2 cellular contexts compared by ENCODE assay signal in the genomic region with DNA sequence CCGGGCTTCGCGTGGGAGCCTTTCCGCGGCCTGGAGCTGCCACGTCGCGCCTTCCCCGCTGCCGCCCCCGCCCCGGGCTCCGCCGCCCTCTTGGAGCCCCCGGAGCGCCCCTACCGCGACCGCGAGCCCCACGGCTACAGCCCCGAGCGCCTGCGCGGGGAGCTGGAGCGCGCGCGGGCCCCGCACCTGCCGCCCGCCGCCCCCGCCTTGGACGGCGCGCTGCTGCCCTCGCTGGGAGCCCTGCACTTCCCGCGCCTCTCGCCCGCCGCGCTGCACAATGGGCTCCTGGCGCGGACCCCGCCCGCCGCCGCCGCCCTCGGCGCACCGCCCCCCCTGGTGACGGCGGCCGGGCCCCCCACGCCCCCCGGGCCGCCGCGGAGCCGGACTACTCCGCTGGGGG.
TF ChIP-seq lines count a peak whose summit lies in the region.

No MANE protein-coding gene starts in this region.

TF ChIP-seq in GM23338, 12 proteins besides CTCF, POLR2A, EP300 and RAD21:
- TF ChIP-seq, protein P1, sequence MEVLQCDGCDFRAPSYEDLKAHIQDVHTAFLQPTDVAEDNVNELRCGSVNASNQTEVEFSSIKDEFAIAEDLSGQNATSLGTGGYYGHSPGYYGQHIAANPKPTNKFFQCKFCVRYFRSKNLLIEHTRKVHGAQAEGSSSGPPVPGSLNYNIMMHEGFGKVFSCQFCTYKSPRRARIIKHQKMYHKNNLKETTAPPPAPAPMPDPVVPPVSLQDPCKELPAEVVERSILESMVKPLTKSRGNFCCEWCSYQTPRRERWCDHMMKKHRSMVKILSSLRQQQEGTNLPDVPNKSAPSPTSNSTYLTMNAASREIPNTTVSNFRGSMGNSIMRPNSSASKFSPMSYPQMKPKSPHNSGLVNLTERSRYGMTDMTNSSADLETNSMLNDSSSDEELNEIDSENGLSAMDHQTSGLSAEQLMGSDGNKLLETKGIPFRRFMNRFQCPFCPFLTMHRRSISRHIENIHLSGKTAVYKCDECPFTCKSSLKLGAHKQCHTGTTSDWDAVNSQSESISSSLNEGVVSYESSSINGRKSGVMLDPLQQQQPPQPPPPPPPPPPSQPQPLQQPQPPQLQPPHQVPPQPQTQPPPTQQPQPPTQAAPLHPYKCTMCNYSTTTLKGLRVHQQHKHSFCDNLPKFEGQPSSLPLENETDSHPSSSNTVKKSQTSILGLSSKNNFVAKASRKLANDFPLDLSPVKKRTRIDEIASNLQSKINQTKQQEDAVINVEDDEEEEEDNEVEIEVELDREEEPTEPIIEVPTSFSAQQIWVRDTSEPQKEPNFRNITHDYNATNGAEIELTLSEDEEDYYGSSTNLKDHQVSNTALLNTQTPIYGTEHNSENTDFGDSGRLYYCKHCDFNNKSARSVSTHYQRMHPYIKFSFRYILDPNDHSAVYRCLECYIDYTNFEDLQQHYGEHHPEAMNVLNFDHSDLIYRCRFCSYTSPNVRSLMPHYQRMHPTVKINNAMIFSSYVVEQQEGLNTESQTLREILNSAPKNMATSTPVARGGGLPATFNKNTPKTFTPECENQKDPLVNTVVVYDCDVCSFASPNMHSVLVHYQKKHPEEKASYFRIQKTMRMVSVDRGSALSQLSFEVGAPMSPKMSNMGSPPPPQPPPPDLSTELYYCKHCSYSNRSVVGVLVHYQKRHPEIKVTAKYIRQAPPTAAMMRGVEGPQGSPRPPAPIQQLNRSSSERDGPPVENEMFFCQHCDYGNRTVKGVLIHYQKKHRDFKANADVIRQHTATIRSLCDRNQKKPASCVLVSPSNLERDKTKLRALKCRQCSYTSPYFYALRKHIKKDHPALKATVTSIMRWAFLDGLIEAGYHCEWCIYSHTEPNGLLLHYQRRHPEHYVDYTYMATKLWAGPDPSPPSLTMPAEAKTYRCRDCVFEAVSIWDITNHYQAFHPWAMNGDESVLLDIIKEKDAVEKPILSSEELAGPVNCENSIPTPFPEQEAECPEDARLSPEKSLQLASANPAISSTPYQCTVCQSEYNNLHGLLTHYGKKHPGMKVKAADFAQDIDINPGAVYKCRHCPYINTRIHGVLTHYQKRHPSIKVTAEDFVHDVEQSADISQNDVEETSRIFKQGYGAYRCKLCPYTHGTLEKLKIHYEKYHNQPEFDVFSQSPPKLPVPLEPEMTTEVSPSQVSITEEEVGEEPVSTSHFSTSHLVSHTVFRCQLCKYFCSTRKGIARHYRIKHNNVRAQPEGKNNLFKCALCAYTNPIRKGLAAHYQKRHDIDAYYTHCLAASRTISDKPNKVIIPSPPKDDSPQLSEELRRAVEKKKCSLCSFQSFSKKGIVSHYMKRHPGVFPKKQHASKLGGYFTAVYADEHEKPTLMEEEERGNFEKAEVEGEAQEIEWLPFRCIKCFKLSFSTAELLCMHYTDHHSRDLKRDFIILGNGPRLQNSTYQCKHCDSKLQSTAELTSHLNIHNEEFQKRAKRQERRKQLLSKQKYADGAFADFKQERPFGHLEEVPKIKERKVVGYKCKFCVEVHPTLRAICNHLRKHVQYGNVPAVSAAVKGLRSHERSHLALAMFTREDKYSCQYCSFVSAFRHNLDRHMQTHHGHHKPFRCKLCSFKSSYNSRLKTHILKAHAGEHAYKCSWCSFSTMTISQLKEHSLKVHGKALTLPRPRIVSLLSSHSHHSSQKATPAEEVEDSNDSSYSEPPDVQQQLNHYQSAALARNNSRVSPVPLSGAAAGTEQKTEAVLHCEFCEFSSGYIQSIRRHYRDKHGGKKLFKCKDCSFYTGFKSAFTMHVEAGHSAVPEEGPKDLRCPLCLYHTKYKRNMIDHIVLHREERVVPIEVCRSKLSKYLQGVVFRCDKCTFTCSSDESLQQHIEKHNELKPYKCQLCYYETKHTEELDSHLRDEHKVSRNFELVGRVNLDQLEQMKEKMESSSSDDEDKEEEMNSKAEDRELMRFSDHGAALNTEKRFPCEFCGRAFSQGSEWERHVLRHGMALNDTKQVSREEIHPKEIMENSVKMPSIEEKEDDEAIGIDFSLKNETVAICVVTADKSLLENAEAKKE (CRISPR knock-in tag; IDR thresholded peaks at IDR 0.05) = no peak
- TF ChIP-seq POLR2AphosphoS5 (IDR thresholded peaks at IDR 0.05; ENCODE audit: low read depth) = peak; percentile 30; the same call in 1 of the 2 replicates

TF ChIP-seq in WTC11, 78 proteins besides CTCF, POLR2A, EP300 and RAD21 (continued from another document):
- TF ChIP-seq, protein P2, sequence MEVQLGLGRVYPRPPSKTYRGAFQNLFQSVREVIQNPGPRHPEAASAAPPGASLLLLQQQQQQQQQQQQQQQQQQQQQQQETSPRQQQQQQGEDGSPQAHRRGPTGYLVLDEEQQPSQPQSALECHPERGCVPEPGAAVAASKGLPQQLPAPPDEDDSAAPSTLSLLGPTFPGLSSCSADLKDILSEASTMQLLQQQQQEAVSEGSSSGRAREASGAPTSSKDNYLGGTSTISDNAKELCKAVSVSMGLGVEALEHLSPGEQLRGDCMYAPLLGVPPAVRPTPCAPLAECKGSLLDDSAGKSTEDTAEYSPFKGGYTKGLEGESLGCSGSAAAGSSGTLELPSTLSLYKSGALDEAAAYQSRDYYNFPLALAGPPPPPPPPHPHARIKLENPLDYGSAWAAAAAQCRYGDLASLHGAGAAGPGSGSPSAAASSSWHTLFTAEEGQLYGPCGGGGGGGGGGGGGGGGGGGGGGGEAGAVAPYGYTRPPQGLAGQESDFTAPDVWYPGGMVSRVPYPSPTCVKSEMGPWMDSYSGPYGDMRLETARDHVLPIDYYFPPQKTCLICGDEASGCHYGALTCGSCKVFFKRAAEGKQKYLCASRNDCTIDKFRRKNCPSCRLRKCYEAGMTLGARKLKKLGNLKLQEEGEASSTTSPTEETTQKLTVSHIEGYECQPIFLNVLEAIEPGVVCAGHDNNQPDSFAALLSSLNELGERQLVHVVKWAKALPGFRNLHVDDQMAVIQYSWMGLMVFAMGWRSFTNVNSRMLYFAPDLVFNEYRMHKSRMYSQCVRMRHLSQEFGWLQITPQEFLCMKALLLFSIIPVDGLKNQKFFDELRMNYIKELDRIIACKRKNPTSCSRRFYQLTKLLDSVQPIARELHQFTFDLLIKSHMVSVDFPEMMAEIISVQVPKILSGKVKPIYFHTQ (CRISPR knock-in tag; IDR thresholded peaks at IDR 0.05) = no peak
- TF ChIP-seq CREM (CRISPR knock-in tag; IDR thresholded peaks at IDR 0.05) (peak; percentile 19; the same call in 1 of the 2 replicates), TEAD4 (CRISPR knock-in tag; IDR thresholded peaks at IDR 0.05) (no peak), ZNF138 (CRISPR knock-in tag; conservative IDR thresholded peaks at IDR 0.05) (no peak), ZBTB21 (CRISPR knock-in tag; IDR thresholded peaks at IDR 0.05; ENCODE audit: borderline replicate concordance) (no peak), GABPB1 (CRISPR knock-in tag; IDR thresholded peaks at IDR 0.05) (no peak), RORB (CRISPR knock-in tag; IDR thresholded peaks at IDR 0.05) (no peak), NFE2L1 (CRISPR knock-in tag; IDR thresholded peaks at IDR 0.05) (no peak), ZNF317 (CRISPR knock-in tag; IDR thresholded peaks at IDR 0.05; ENCODE audit: borderline replicate concordance, low read depth) (no peak), ATF1 (CRISPR knock-in tag; IDR thresholded peaks at IDR 0.05) (no peak)
- TF ChIP-seq, protein P3, sequence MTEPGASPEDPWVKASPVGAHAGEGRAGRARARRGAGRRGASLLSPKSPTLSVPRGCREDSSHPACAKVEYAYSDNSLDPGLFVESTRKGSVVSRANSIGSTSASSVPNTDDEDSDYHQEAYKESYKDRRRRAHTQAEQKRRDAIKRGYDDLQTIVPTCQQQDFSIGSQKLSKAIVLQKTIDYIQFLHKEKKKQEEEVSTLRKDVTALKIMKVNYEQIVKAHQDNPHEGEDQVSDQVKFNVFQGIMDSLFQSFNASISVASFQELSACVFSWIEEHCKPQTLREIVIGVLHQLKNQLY (CRISPR knock-in tag; IDR thresholded peaks at IDR 0.05) = no peak
- TF ChIP-seq, protein P4, sequence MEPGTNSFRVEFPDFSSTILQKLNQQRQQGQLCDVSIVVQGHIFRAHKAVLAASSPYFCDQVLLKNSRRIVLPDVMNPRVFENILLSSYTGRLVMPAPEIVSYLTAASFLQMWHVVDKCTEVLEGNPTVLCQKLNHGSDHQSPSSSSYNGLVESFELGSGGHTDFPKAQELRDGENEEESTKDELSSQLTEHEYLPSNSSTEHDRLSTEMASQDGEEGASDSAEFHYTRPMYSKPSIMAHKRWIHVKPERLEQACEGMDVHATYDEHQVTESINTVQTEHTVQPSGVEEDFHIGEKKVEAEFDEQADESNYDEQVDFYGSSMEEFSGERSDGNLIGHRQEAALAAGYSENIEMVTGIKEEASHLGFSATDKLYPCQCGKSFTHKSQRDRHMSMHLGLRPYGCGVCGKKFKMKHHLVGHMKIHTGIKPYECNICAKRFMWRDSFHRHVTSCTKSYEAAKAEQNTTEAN (CRISPR knock-in tag; IDR thresholded peaks at IDR 0.05) = no peak
